Comparison of ENCODE assay signal across 22 cellular contexts in genomic region chr11:112315861-112316739, GRCh38. TPM values are rescaled to one million over a fixed set of nuclear protein-coding genes. Genes with fewer than 3 reads are reported as not detected.
"Had no signal": no experiment of that assay in that cellular context is flagged by ENCODE, and none has a peak within 500 bp of the region (broad histone marks: within the 10 kb centered on the region; RNA-seq: fewer than 3 reads in every experiment).

No MANE protein-coding gene starts in this region.

- H3K27ac ChIP-seq: body of pancreas, epithelial cell of prostate, gastrocnemius medialis, parathyroid adenoma had no signal

- H3K36me3 ChIP-seq: gastrocnemius medialis, heart right ventricle had no signal

- H3K27me3 Mint-ChIP-seq: activated CD4-positive, alpha-beta T cell treated with anti-CD3 and anti-CD28 coated beads, Interleukin-2, amount 10 ng/mL, durations not matched to agents 7 days and 5 days; activated naive CD8-positive, alpha-beta T cell; central memory CD8-positive, alpha-beta T cell; naive thymus-derived CD8-positive, alpha-beta T cell had no signal

- H3K9me3 ChIP-seq: body of pancreas, gastrocnemius medialis, heart right ventricle, mucosa of descending colon had no signal

- H3K9ac ChIP-seq: parathyroid adenoma had no signal

- H3K9me3 Mint-ChIP-seq: activated CD4-positive, alpha-beta T cell treated with anti-CD3 and anti-CD28 coated beads, Interleukin-2, amount 10 ng/mL, durations not matched to agents 7 days and 5 days; central memory CD8-positive, alpha-beta T cell; naive thymus-derived CD8-positive, alpha-beta T cell had no signal

- H3K27ac Mint-ChIP-seq: activated CD4-positive, alpha-beta T cell treated with anti-CD3 and anti-CD28 coated beads, Interleukin-2, amount 10 ng/mL, durations not matched to agents 7 days and 5 days; activated naive CD8-positive, alpha-beta T cell had no signal

- DNase-seq: activated CD4-positive, alpha-beta T cell treated with anti-CD3 and anti-CD28 coated beads, Interleukin-2, amount 10 ng/mL, durations not matched to agents 7 days and 5 days; activated gamma-delta T cell treated with Interleukin-2 at 50 U/mL for 16 hours; amniotic stem cell; body of pancreas; gastrocnemius medialis; heart right ventricle; left colon; mucosa of descending colon; naive thymus-derived CD8-positive, alpha-beta T cell; stimulated activated CD4-positive, alpha-beta T cell treated with anti-CD3 and anti-CD28 coated beads, Interleukin-15, amount 100 ng/mL, for 24 hours; stimulated activated CD4-positive, alpha-beta T cell treated with anti-CD3 and anti-CD28 coated beads, Interleukin-4, amount 100 ng/mL, for 24 hours; stimulated activated naive CD4-positive, alpha-beta T cell; SW 1271; trophoblast cell had no signal

- H3K4me1 Mint-ChIP-seq: activated CD4-positive, alpha-beta T cell treated with anti-CD3 and anti-CD28 coated beads, Interleukin-2, amount 10 ng/mL, durations not matched to agents 7 days and 5 days had no signal

- ATAC-seq: body of pancreas; left colon; mucosa of descending colon; naive thymus-derived CD8-positive, alpha-beta T cell had no signal

- H3K4me1 ChIP-seq: parathyroid adenoma had no signal

- H3K27me3 ChIP-seq: body of pancreas, gastrocnemius medialis, heart right ventricle had no signal

- H3K4me3 ChIP-seq: body of pancreas, gastrocnemius medialis, heart right ventricle, mucosa of descending colon had no signal

- H3K4me3 Mint-ChIP-seq: activated CD4-positive, alpha-beta T cell treated with anti-CD3 and anti-CD28 coated beads, Interleukin-2, amount 10 ng/mL, durations not matched to agents 7 days and 5 days; activated naive CD8-positive, alpha-beta T cell; central memory CD8-positive, alpha-beta T cell; naive thymus-derived CD8-positive, alpha-beta T cell had no signal

- H2AFZ ChIP-seq: parathyroid adenoma had no signal

RNA-seq across cellular contexts. Expression of gene PLET1, which starts 55.4 kb away (rescaled TPM):
- total RNA-seq: activated CD4-positive, alpha-beta T cell treated with anti-CD3 and anti-CD28 coated beads, Interleukin-2, amount 10 ng/mL, durations not matched to agents 7 days and 5 days; body of pancreas; dermis microvascular lymphatic vessel endothelial cell; gastrocnemius medialis; heart right ventricle; left colon; mucosa of descending colon; naive thymus-derived CD8-positive, alpha-beta T cell; skeletal muscle tissue; subcutaneous adipose tissue; T-helper 2 cell treated with Interferon-gamma antibody and Interleukin-4, amounts not matched to agents 100 ng/mL and 5 ng/mL, for 36 hours had no signal
- polyA plus RNA-seq: heart right ventricle; naive thymus-derived CD8-positive, alpha-beta T cell had no signal
